19 cellular contexts compared by ENCODE assay signal in the genomic region with DNA sequence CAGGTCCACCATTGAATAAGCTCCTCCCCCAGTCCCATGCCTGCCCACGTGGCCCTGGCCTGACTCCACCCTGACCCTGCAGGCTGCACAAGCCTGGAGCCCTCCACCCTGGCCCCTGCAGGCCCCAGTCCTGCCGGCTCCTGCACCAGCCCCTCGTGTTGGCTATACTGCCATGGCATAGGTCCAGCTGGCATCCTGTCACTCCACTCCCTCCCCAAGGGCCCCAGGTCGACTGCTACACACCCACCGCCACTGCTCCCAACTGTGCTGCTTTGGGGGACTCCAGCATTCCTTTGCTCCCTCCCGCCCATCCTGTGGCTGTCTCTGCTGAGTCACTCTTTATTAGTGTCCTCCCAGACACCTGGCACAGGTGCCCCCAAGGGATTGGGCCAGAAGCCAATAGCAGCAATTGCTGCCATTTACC. TPM values are rescaled to one million over a fixed set of nuclear protein-coding genes. Genes with fewer than 3 reads are reported as not detected.
DNase-seq lines count a peak whose midpoint lies in the region; ATAC-seq, FAIRE-seq and TF ChIP-seq lines count a peak whose summit lies in the region.
"Had no signal": no experiment of that assay in that cellular context is flagged by ENCODE, and none has a peak within 500 bp of the region (broad histone marks: within the 10 kb centered on the region; RNA-seq: fewer than 3 reads in every experiment).

No MANE protein-coding gene starts in this region.

- no peak overlapping the region for H3K4me3 Mint-ChIP-seq in activated CD4-positive, alpha-beta memory T cell treated with anti-CD3 and anti-CD28 coated beads for 36 hours
- H3K4me3 Mint-ChIP-seq: dendritic cell treated with granulocyte-macrophage colony-stimulating factor and Interleukin-4, amounts not matched to agents 40 ng/mL and 50 ng/mL, for 4 days; memory B cell; nephron had no signal

- peaks cover 0 to 38% of the 10 kb centered on the region in 2 experiments; a peak in 2 of 5 replicates for H3K27me3 ChIP-seq in K562 (ENCODE audit: control insufficient read depth in 2 of 2, insufficient read depth in 2 of 2, low read length in 2 of 2)
- H3K27me3 ChIP-seq: Peyer's patch had no signal

- H3K9me3 ChIP-seq in K562 (replicated peaks; ENCODE audit: control insufficient read depth, insufficient read depth, low read depth, low read length): no peaks in the 10 kb centered on the region
- H3K9me3 ChIP-seq: Peyer's patch had no signal

- POLR2A ChIA-PET in K562 (lab: Yijun Ruan, JAX): interaction anchor here (0.6 to 0.7 kb wide), 2 partner anchors 74 to 382 kb away, joined by 3 to 4 read pairs; no protein-coding TSS in a partner anchor
- POLR2A ChIA-PET in activated CD4-positive, alpha-beta memory T cell treated with anti-CD3 and anti-CD28 coated beads for 36 hours (lab: Charles Lee): no interaction called here

- peaks cover 15% of the 10 kb centered on the region for H3K27me3 Mint-ChIP-seq in activated CD4-positive, alpha-beta memory T cell treated with anti-CD3 and anti-CD28 coated beads for 36 hours

- H4K20me1 ChIP-seq in K562 (replicated peaks; ENCODE audit: control insufficient read depth, insufficient read depth, low read length): no peaks in the 10 kb centered on the region

- WGBS in K562 (ENCODE audit: insufficient coverage, low coverage, missing lambda C conversion rate): 0% methylated on average over 5 of the region's 6 CpGs

- in situ Hi-C loops in K562 (cut with MboI): loop anchor here (25.0 kb wide), 1 partner anchor 87 kb away; no protein-coding TSS in a partner anchor

- no TSS peak for BruUV-seq in K562 (replicated peaks; lab: Mats Ljungman, UMichigan)

- no peak for TF ChIP-seq EP300 in K562 (IDR thresholded peaks at IDR 0.05; ENCODE audit: low read length)

- no peak overlapping the region for H3K4me2 ChIP-seq in K562 (ENCODE audit: insufficient read depth, low read length)

- FAIRE-seq in K562 (lab: Jason Lieb, UNC): no peak
- FAIRE-seq: GM12892 had no signal

- no peak overlapping the region for H3K9ac ChIP-seq in K562 (ENCODE audit: insufficient read depth in 1 of 2, low read depth in 2 of 2, low read length in 2 of 2)

- H3K9me3 Mint-ChIP-seq in activated CD4-positive, alpha-beta memory T cell treated with anti-CD3 and anti-CD28 coated beads for 36 hours: no peaks in the 10 kb centered on the region
- H3K9me3 Mint-ChIP-seq: dendritic cell treated with granulocyte-macrophage colony-stimulating factor and Interleukin-4, amounts not matched to agents 40 ng/mL and 50 ng/mL, for 4 days; memory B cell; nephron had no signal

- no peak for TF ChIP-seq RAD21 in K562 (CRISPR knock-in tag; conservative IDR thresholded peaks at IDR 0.05 in 1 of 2, IDR thresholded peaks at IDR 0.05 in 1 of 2)

- no peak for TF ChIP-seq CTCF in LNCaP clone FGC (IDR thresholded peaks at IDR 0.05; ENCODE audit: control insufficient read depth, extremely low read depth, insufficient read depth)
- TF ChIP-seq CTCF in K562 (IDR thresholded peaks at IDR 0.05 in 2 of 3, conservative IDR thresholded peaks at IDR 0.05 in 1 of 3; ENCODE audit: insufficient read depth in 2 of 3, low read depth in 1 of 3, low read length in 3 of 3): no peak

- no peak for TF ChIP-seq POLR2A in K562 (conservative IDR thresholded peaks at IDR 0.05)

- intact Hi-C loops in K562 (cut with micrococcal nuclease): no loop called here
- intact Hi-C loops in activated CD4-positive, alpha-beta memory T cell treated with anti-CD3 and anti-CD28 coated beads for 36 hours (cut with micrococcal nuclease): no loop called here

- H3K27ac Mint-ChIP-seq in activated CD4-positive, alpha-beta memory T cell treated with anti-CD3 and anti-CD28 coated beads for 36 hours: no peak overlapping the region
- H3K27ac Mint-ChIP-seq: dendritic cell treated with granulocyte-macrophage colony-stimulating factor and Interleukin-4, amounts not matched to agents 40 ng/mL and 50 ng/mL, for 4 days; memory B cell; nephron had no signal

- H3K4me1 Mint-ChIP-seq in activated CD4-positive, alpha-beta memory T cell treated with anti-CD3 and anti-CD28 coated beads for 36 hours (ENCODE audit: low read depth): no peaks in the 10 kb centered on the region
- H3K4me1 Mint-ChIP-seq: memory B cell had no signal

- ATAC-seq in K562 (0 out of 3 replicates have a peak, but pooled peaks have one; percentile 33), left lobe of liver (no peak)
- ATAC-seq: stimulated activated naive CD8-positive, alpha-beta T cell treated with anti-CD3 and anti-CD28 coated beads, Interleukin-15, Interleukin-2, amounts not matched to agents 100 U/mL and 50 U/mL, for 24 hours had no signal

- H3K4me3 ChIP-seq in LNCaP clone FGC (ENCODE audit: low read depth, low read length): no peak overlapping the region
- no peak overlapping the region for H3K4me3 ChIP-seq in K562
- H3K4me3 ChIP-seq: Peyer's patch had no signal

- no peak overlapping the region for H2AFZ ChIP-seq in K562 (ENCODE audit: low read depth, low read length)

- no peaks in the 10 kb centered on the region; a peak in 1 of 5 replicates for H3K4me1 ChIP-seq in K562 (replicated peaks in 1 of 2; ENCODE audit: control insufficient read depth in 2 of 2, insufficient read depth in 2 of 2, low read length in 2 of 2)
- H3K4me1 ChIP-seq: Peyer's patch had no signal

- H3K79me2 ChIP-seq in K562 (ENCODE audit: control insufficient read depth, insufficient read depth, low read length): no peaks in the 10 kb centered on the region

- no peaks in the 10 kb centered on the region for H3K36me3 Mint-ChIP-seq in activated CD4-positive, alpha-beta memory T cell treated with anti-CD3 and anti-CD28 coated beads for 36 hours
- H3K36me3 Mint-ChIP-seq: memory B cell had no signal

- CTCF ChIA-PET in K562 (lab: Yijun Ruan, JAX; ENCODE audit: low intra/inter-chr PET ratio): no interaction called here
- CTCF ChIA-PET in activated CD4-positive, alpha-beta memory T cell treated with anti-CD3 and anti-CD28 coated beads for 36 hours (lab: Charles Lee): no interaction called here

- no peaks in the 10 kb centered on the region for H3K9me1 ChIP-seq in K562 (ENCODE audit: control insufficient read depth, insufficient read depth, low read length)

- no peaks in the 10 kb centered on the region for H3K36me3 ChIP-seq in K562 (ENCODE audit: control insufficient read depth, insufficient read depth, low read length)
- H3K36me3 ChIP-seq: Peyer's patch had no signal

- DNase-seq in COLO668 (lab: John Stamatoyannopoulos, UW; ENCODE audit: unreplicated experiment) (peak; percentile 0), LNCaP clone FGC (ENCODE audit: low read depth) (peak; percentile 36), K562 (ENCODE audit: extremely low read depth in 1 of 4, low spot score in 3 of 4) (no peak), mucosa of gallbladder (ENCODE audit: low spot score) (peak; percentile 24), A172 (ENCODE audit: low spot score) (no peak), left lobe of liver (ENCODE audit: low spot score) (no peak), DMS153 treated with DMSO at 0.1 percent for 48 hours (lab: John Stamatoyannopoulos, UW; ENCODE audit: unreplicated experiment) (no peak)
- DNase-seq in activated CD4-positive, alpha-beta memory T cell treated with anti-CD3 and anti-CD28 coated beads for 36 hours: no peak
- DNase-seq: activated CD4-positive, alpha-beta T cell treated with anti-CD3 and anti-CD28 coated beads, Interleukin-2, amount 50 U/mL, for 1 hour; activated naive CD4-positive, alpha-beta T cell treated with anti-CD3 and anti-CD28 coated beads, Interleukin-2, amount 50 U/mL, for 16 hours; erythroblast; NCI-H2029; NCI-H82; stimulated activated naive CD8-positive, alpha-beta T cell treated with anti-CD3 and anti-CD28 coated beads, Interleukin-15, Interleukin-2, amounts not matched to agents 100 U/mL and 50 U/mL, for 24 hours had no signal

- no peak overlapping the region for H3K27ac ChIP-seq in K562 (ENCODE audit: extremely low read depth, low read depth, low read length)
- H3K27ac ChIP-seq: Peyer's patch had no signal

TF ChIP-seq in K562, 482 proteins besides CTCF, POLR2A, EP300 and RAD21:
- TF ChIP-seq ZNF436 (CRISPR knock-in tag; IDR thresholded peaks at IDR 0.05): no peak
- TF ChIP-seq, protein P1, sequence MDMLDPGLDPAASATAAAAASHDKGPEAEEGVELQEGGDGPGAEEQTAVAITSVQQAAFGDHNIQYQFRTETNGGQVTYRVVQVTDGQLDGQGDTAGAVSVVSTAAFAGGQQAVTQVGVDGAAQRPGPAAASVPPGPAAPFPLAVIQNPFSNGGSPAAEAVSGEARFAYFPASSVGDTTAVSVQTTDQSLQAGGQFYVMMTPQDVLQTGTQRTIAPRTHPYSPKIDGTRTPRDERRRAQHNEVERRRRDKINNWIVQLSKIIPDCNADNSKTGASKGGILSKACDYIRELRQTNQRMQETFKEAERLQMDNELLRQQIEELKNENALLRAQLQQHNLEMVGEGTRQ (CRISPR knock-in tag; IDR thresholded peaks at IDR 0.05): 0 out of 2 replicates have a peak, but pooled peaks have one; percentile 6

RNA-seq across cellular contexts. Expression of gene HSPA12A, which starts 32.4 kb away (rescaled TPM):
- 0.55 and 0.65 TPM in 2 replicates for total RNA-seq in K562 (2011; cell fraction: chromatin; rRNA removed; ENCODE audit: low replicate concordance)
- total RNA-seq in K562 (2011; cell fraction: nucleolus; rRNA removed): 0.33 and 0.66 TPM in 2 replicates
- total RNA-seq in K562 (2011; cell fraction: nucleoplasm; rRNA removed): 0.38 TPM in 1 of 2 replicates, not detected in the other
- total RNA-seq in K562 (2014; rRNA removed) (0.04 TPM in 1 of 2 replicates, not detected in the other), K562 (2014; rRNA removed; fragmentation: Illumina TruSeq; extraction: Trizol) (0.04 TPM in 1 of 2 replicates, not detected in the other), K562 (2015; rRNA removed; fragmentation: Illumina TruSeq; extraction: Trizol) (0.11 TPM in 1 of 2 replicates, not detected in the other), K562 (2021) (0.09 and 0.29 TPM in 2 replicates), mucosa of gallbladder (16.5 TPM), left lobe of liver (2.7 TPM)
- polyA plus RNA-seq in K562 (2011; rRNA removed) (0.07 and 0.18 TPM in 2 replicates), K562 (2014; fragmentation: Illumina TruSeq; extraction: Trizol) (0.03 TPM in 1 of 2 replicates, not detected in the other), K562 (2014; fragmentation: Nextera tagmentation; extraction: Ambion mirVana) (under 1 TPM in 1 of 2 experiments, not detected in 1; 0.01 TPM), K562 (2014; rRNA removed) (0.08 TPM in 1 of 2 replicates, not detected in the other)
- 0.01 TPM in 2 replicates for polyA plus RNA-seq in K562 (2011; cell fraction: cytosol; rRNA removed)
- polyA plus RNA-seq in K562 (2011; cell fraction: nucleus; rRNA removed): 0.10 and 0.52 TPM in 2 replicates
- 0.07 and 0.08 TPM in 2 replicates for polyA plus RNA-seq in K562 (2012)
- polyA minus RNA-seq in K562 (2011; rRNA and poly(A)+ RNA removed): 0.24 and 0.28 TPM in 2 replicates
- not detected in 2 replicates for polyA minus RNA-seq in K562 (2011; cell fraction: cytosol; rRNA and poly(A)+ RNA removed)
- 0.11 TPM in 1 of 2 replicates, not detected in the other for polyA minus RNA-seq in K562 (2011; cell fraction: nucleus; rRNA and poly(A)+ RNA removed)
- total RNA-seq in A172 (2014; rRNA removed; shearing (Covaris generic)): 9.7 and 12.1 TPM in 2 replicates
- under 1 TPM; 0.40 to 0.41 TPM for total RNA-seq in activated CD4-positive, alpha-beta memory T cell treated with anti-CD3 and anti-CD28 coated beads for 36 hours

Comparison
In these comparisons a context has a peak if more than half of its experiments do, and no peak if none do; other contexts are left out.
1. DNase-seq: peak in COLO668 (single experiment), LNCaP clone FGC (single experiment) and mucosa of gallbladder (single experiment); none in K562 (0 of 4), A172 (single experiment), left lobe of liver (single experiment), DMS153 treated with DMSO at 0.1 percent for 48 hours (single experiment) and activated CD4-positive, alpha-beta memory T cell treated with anti-CD3 and anti-CD28 coated beads for 36 hours (single experiment).